ENCODE assay signal across 6 cellular contexts in genomic region chr6:4806308-4807190, GRCh38.
"Had no signal": no experiment of that assay in that cellular context is flagged by ENCODE, and none has a peak within 500 bp of the region (broad histone marks: within the 10 kb centered on the region; RNA-seq: fewer than 3 reads in every experiment).

No MANE protein-coding gene starts in this region.

- H3K27me3 ChIP-seq: heart right ventricle, tibial nerve had no signal

- H3K27ac Mint-ChIP-seq: activated naive CD8-positive, alpha-beta T cell treated with anti-CD3 and anti-CD28 coated beads, Interleukin-2, amount 10 ng/mL, durations not matched to agents 7 days and 5 days; stimulated activated memory B cell treated with anti-CD40 and anti-IgM and Interleukin-4, amounts not matched to agents 10 μg/mL and 1 μg/mL and 100 μg/mL, for 72 hours had no signal

- H3K27me3 Mint-ChIP-seq: activated naive CD8-positive, alpha-beta T cell treated with anti-CD3 and anti-CD28 coated beads, Interleukin-2, amount 10 ng/mL, durations not matched to agents 7 days and 5 days; naive thymus-derived CD8-positive, alpha-beta T cell; stimulated activated memory B cell treated with anti-CD40 and anti-IgM and Interleukin-4, amounts not matched to agents 10 μg/mL and 1 μg/mL and 100 μg/mL, for 72 hours had no signal

- H3K4me3 Mint-ChIP-seq: activated naive CD8-positive, alpha-beta T cell treated with anti-CD3 and anti-CD28 coated beads, Interleukin-2, amount 10 ng/mL, durations not matched to agents 7 days and 5 days; stimulated activated memory B cell treated with anti-CD40 and anti-IgM and Interleukin-4, amounts not matched to agents 10 μg/mL and 1 μg/mL and 100 μg/mL, for 72 hours had no signal

- H3K9me3 ChIP-seq: tibial nerve had no signal

- H3K36me3 ChIP-seq: heart right ventricle, tibial nerve had no signal

- H3K27ac ChIP-seq: heart right ventricle, tibial nerve had no signal

- ATAC-seq: stimulated activated memory B cell treated with anti-CD40 and anti-IgM and Interleukin-4, amounts not matched to agents 10 μg/mL and 1 μg/mL and 100 μg/mL, for 72 hours had no signal

- DNase-seq: activated CD4-positive, CD25-positive, alpha-beta regulatory T cell treated with anti-CD3 and anti-CD28 coated beads, Interleukin-2, amount 50 U/mL, for 72 hours; activated naive CD8-positive, alpha-beta T cell treated with anti-CD3 and anti-CD28 coated beads, Interleukin-2, amount 10 ng/mL, durations not matched to agents 7 days and 5 days had no signal

- H3K4me3 ChIP-seq: heart right ventricle, tibial nerve had no signal
